In genomic region chr2:193584001-193584400, GRCh38 we compare ENCODE assay signal across 13 cellular contexts.
DNase-seq lines count a peak whose midpoint lies in the region; TF ChIP-seq lines count a peak whose summit lies in the region.
"Had no signal": no experiment of that assay in that cellular context is flagged by ENCODE, and none has a peak within 500 bp of the region (broad histone marks: within the 10 kb centered on the region; RNA-seq: fewer than 3 reads in every experiment).

No MANE protein-coding gene starts in this region.

- CTCF ChIA-PET in CD8-positive, alpha-beta memory T cell (lab: Charles Lee) = no interaction called here

- no peaks in the 10 kb centered on the region for H3K4me1 ChIP-seq in uterus
- no peaks in the 10 kb centered on the region for H3K4me1 ChIP-seq in CD8-positive, alpha-beta memory T cell (ENCODE audit: insufficient read depth, low read length)
- H3K4me1 ChIP-seq: upper lobe of left lung had no signal

- no peaks in the 10 kb centered on the region for H3K4me1 Mint-ChIP-seq in CD8-positive, alpha-beta memory T cell
- H3K4me1 Mint-ChIP-seq: immature natural killer cell had no signal

- no peaks in the 10 kb centered on the region for H3K36me3 ChIP-seq in uterus
- H3K36me3 ChIP-seq in CD8-positive, alpha-beta memory T cell (ENCODE audit: insufficient read depth, low read length) = no peaks in the 10 kb centered on the region
- H3K36me3 ChIP-seq: upper lobe of left lung had no signal

- no peak overlapping the region for H3K27ac ChIP-seq in uterus
- H3K27ac ChIP-seq in CD8-positive, alpha-beta memory T cell (ENCODE audit: low read depth, low read length) = no peak overlapping the region
- H3K27ac ChIP-seq: upper lobe of left lung, VCaP had no signal

- H3K27me3 ChIP-seq in uterus = no peaks in the 10 kb centered on the region
- no peaks in the 10 kb centered on the region for H3K27me3 ChIP-seq in CD8-positive, alpha-beta memory T cell (ENCODE audit: insufficient read depth, low read length, poor library complexity, severe bottlenecking)
- H3K27me3 ChIP-seq: upper lobe of left lung had no signal

- H3K4me3 ChIP-seq in uterus = no peak overlapping the region
- H3K4me3 ChIP-seq in CD8-positive, alpha-beta memory T cell (ENCODE audit: low read length) = no peak overlapping the region
- H3K4me3 ChIP-seq: upper lobe of left lung had no signal

- no peak for TF ChIP-seq POLR2A in uterus (IDR thresholded peaks at IDR 0.05)

- H3K36me3 Mint-ChIP-seq in CD8-positive, alpha-beta memory T cell = no peaks in the 10 kb centered on the region
- H3K36me3 Mint-ChIP-seq: immature natural killer cell had no signal

- no peaks in the 10 kb centered on the region for H3K9me3 ChIP-seq in uterus
- no peaks in the 10 kb centered on the region for H3K9me3 ChIP-seq in CD8-positive, alpha-beta memory T cell (ENCODE audit: low read length)
- H3K9me3 ChIP-seq: upper lobe of left lung had no signal

- H3K4me3 Mint-ChIP-seq in CD8-positive, alpha-beta memory T cell = no peak overlapping the region
- H3K4me3 Mint-ChIP-seq: immature natural killer cell had no signal

- H3K27ac Mint-ChIP-seq in CD8-positive, alpha-beta memory T cell = no peak overlapping the region
- H3K27ac Mint-ChIP-seq: immature natural killer cell had no signal

- H3K9me3 Mint-ChIP-seq in CD8-positive, alpha-beta memory T cell = peaks cover 0 to 14% (median 2%) of the 10 kb centered on the region in 5 donors

- POLR2A ChIA-PET in CD8-positive, alpha-beta memory T cell (lab: Charles Lee) = no interaction called here

- intact Hi-C loops in uterus (cut with DNase I; ENCODE audit: low total_unique reads) = no loop called here

- no peak for TF ChIP-seq CTCF in uterus (IDR thresholded peaks at IDR 0.05)

- peak; percentile 19 for DNase-seq in COLO829 (ENCODE audit: low spot score)
- DNase-seq in HCEC 1CT = peak; percentile 56
- DNase-seq in OCI-M1 (lab: John Stamatoyannopoulos, UW) = peak; percentile 79
- peak; percentile 53 for DNase-seq in iPS DF 4.7 (ENCODE audit: extremely low read depth, low spot score)
- no peak for DNase-seq in NCI-H1105 (lab: John Stamatoyannopoulos, UW)
- DNase-seq in activated naive CD4-positive, alpha-beta T cell (lab: John Stamatoyannopoulos, UW) = no peak
- no peak for DNase-seq in uterus
- DNase-seq in CD8-positive, alpha-beta memory T cell = no peak
- DNase-seq: NCI-H1092 treated with DMSO at 0.1 percent for 48 hours; stimulated activated CD4-positive, alpha-beta T cell treated with anti-CD3 and anti-CD28 coated beads, Interleukin-15, amount 100 ng/mL, for 24 hours; upper lobe of left lung had no signal

- no peaks in the 10 kb centered on the region for H3K27me3 Mint-ChIP-seq in CD8-positive, alpha-beta memory T cell

Comparison
In these comparisons a context has a peak if more than half of its experiments do, and no peak if none do; other contexts are left out.
1. DNase-seq: peak in COLO829 (single experiment), HCEC 1CT (single experiment), OCI-M1 (single experiment) and iPS DF 4.7 (single experiment); none in NCI-H1105 (single experiment), activated naive CD4-positive, alpha-beta T cell (0 of 4), uterus (0 of 2) and CD8-positive, alpha-beta memory T cell (0 of 5).